In genomic region chrY:3019584-3019983, GRCh38 we compare ENCODE assay signal across 25 cellular contexts.
"Had no signal": no experiment of that assay in that cellular context is flagged by ENCODE, and none has a peak within 500 bp of the region (broad histone marks: within the 10 kb centered on the region; RNA-seq: fewer than 3 reads in every experiment).

No MANE protein-coding gene starts in this region.

- H3K9me3 Mint-ChIP-seq: activated T-cell treated with anti-CD3 and anti-CD28 coated beads, Interleukin-2, amount 50 U/mL, for 4 hours; activated T-helper 17 cell treated with anti-CD3 and anti-CD28 coated beads, Interleukin-2, amount 50 U/mL, for 72 hours had no signal

- H3K4me3 ChIP-seq: colonic mucosa, esophagus squamous epithelium, gastroesophageal sphincter had no signal

- H3K4me3 Mint-ChIP-seq: activated CD8-positive, alpha-beta T cell treated with anti-CD3 and anti-CD28 coated beads for 36 hours; activated naive CD8-positive, alpha-beta T cell; activated T-cell treated with anti-CD3 and anti-CD28 coated beads, Interleukin-2, amount 50 U/mL, for 4 hours; activated T-helper 17 cell treated with anti-CD3 and anti-CD28 coated beads, Interleukin-2, amount 50 U/mL, for 72 hours had no signal

- H3K9me3 ChIP-seq: colonic mucosa, esophagus squamous epithelium, gastroesophageal sphincter had no signal

- DNase-seq: activated CD4-positive, alpha-beta T cell treated with anti-CD3 and anti-CD28 coated beads for 48 hours; activated CD4-positive, alpha-beta T cell treated with anti-CD3 and anti-CD28 coated beads, Interleukin-2, amount 50 U/mL, for 1 hour; activated CD4-positive, alpha-beta T cell treated with anti-CD3 and anti-CD28 coated beads, Interleukin-2, amount 50 U/mL, for 48 hours; activated CD8-positive, alpha-beta memory T cell treated with anti-CD3 and anti-CD28 coated beads for 24 hours; activated CD8-positive, alpha-beta T cell treated with anti-CD3 and anti-CD28 coated beads for 36 hours; activated effector memory CD4-positive, alpha-beta T cell treated with Interleukin-2 at 50 U/mL for 16 hours; activated gamma-delta T cell treated with Interleukin-2 at 50 U/mL for 16 hours; activated naive CD4-positive, alpha-beta T cell treated with anti-CD3 and anti-CD28 coated beads, Interleukin-2, amount 50 U/mL, for 16 hours; activated naive CD4-positive, alpha-beta T cell treated with Interleukin-2 at 50 U/mL for 16 hours; activated T-cell treated with anti-CD3 and anti-CD28 coated beads, Interleukin-2, amount 50 U/mL, for 4 hours; amniotic stem cell; anterior cingulate cortex; brain microvascular endothelial cell; caudate nucleus; cerebellar nuclear complex; colonic mucosa; effector CD8-positive, alpha-beta T cell; esophagus squamous epithelium; foreskin melanocyte; T-helper 2 cell had no signal

- H3K27me3 Mint-ChIP-seq: activated CD8-positive, alpha-beta T cell treated with anti-CD3 and anti-CD28 coated beads for 36 hours; activated naive CD8-positive, alpha-beta T cell; activated T-helper 17 cell treated with anti-CD3 and anti-CD28 coated beads, Interleukin-2, amount 50 U/mL, for 72 hours had no signal

- H3K27me3 ChIP-seq: brain microvascular endothelial cell, colonic mucosa, esophagus squamous epithelium, gastroesophageal sphincter had no signal

- H3K4me1 ChIP-seq: colonic mucosa, gastroesophageal sphincter had no signal

- ATAC-seq: activated CD4-positive, CD25-positive, alpha-beta regulatory T cell treated with anti-CD3 and anti-CD28 coated beads, Interleukin-2, amount 50 U/mL, for 24 hours; activated CD8-positive, alpha-beta T cell treated with anti-CD3 and anti-CD28 coated beads for 36 hours; activated T-cell treated with anti-CD3 and anti-CD28 coated beads, Interleukin-2, amount 50 U/mL, for 4 hours; activated T-helper 17 cell treated with anti-CD3 and anti-CD28 coated beads, Interleukin-2, amount 50 U/mL, for 72 hours; gastroesophageal sphincter had no signal

- H3K36me3 ChIP-seq: brain microvascular endothelial cell, colonic mucosa, esophagus squamous epithelium, gastroesophageal sphincter had no signal

- H3K27ac Mint-ChIP-seq: activated CD8-positive, alpha-beta T cell treated with anti-CD3 and anti-CD28 coated beads for 36 hours; activated naive CD8-positive, alpha-beta T cell; activated T-helper 17 cell treated with anti-CD3 and anti-CD28 coated beads, Interleukin-2, amount 50 U/mL, for 72 hours had no signal

- H3K27ac ChIP-seq: brain microvascular endothelial cell, colonic mucosa, epithelial cell of prostate, esophagus squamous epithelium, gastroesophageal sphincter had no signal
